In genomic region chr2:199543606-199544172, GRCh38 we compare ENCODE assay signal across 1 cellular context.
TF ChIP-seq lines count a peak whose summit lies in the region.

No MANE protein-coding gene starts in this region.

TF ChIP-seq in HepG2, 621 proteins besides CTCF, POLR2A, EP300 and RAD21 (continued from another document):
- TF ChIP-seq SIX1 (CRISPR knock-in tag; IDR thresholded peaks at IDR 0.05; ENCODE audit: borderline replicate concordance), result no peak
- no peak for TF ChIP-seq CREM (IDR thresholded peaks at IDR 0.05)
- no peak for TF ChIP-seq CREM (CRISPR knock-in tag; IDR thresholded peaks at IDR 0.05)
- TF ChIP-seq ZNF776 (CRISPR knock-in tag; IDR thresholded peaks at IDR 0.05), result no peak
- no peak for TF ChIP-seq ELF1 (CRISPR knock-in tag; IDR thresholded peaks at IDR 0.05)
- no peak for TF ChIP-seq DPF2 (CRISPR knock-in tag; IDR thresholded peaks at IDR 0.05; ENCODE audit: borderline replicate concordance, low read depth)
- TF ChIP-seq SRF (IDR thresholded peaks at IDR 0.05; ENCODE audit: low read depth, low read length), result peak; percentile 49; the same call in 1 of the 2 replicates
- no peak for TF ChIP-seq ZBED4 (CRISPR knock-in tag; IDR thresholded peaks at IDR 0.05; ENCODE audit: borderline replicate concordance)
